ENCODE assay signal across 9 cellular contexts in the genomic region with DNA sequence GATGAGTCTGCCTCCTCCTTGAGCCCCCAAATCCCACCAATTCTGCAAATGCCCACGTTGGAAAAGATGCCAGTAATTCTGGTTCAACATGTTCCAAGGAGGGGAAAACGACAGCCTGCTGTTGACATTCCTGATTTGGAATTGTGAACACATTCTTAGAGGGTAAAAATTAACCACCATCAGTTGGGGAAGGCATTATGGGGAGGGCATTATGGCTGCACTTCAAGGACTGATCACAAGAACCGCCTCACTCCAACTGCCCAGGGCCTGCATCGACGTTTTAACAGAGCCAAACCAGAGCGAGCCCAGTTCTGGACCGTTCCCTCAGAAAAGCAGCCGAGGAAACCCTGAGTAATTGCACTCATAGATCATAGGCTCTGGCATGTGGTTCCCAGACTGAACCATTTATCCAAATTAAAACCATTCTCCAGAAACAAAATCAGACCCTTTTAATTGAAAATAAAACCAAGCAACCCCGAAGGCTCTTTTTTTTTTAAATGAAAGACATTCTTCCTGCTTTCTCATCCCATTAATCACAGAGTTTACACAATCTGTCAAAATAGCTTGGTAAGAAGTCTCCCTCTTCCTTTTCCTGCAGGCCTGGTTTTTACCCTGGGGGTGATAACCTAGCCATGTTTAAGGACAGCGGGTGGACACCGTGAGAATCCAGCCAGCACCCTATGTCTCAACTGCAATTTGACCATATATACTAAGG. TPM values are rescaled to one million over a fixed set of nuclear protein-coding genes. Genes with fewer than 3 reads are reported as not detected.
A peak's percentile ranks its signal among the peaks of the same experiment; 100 is the strongest.
DNase-seq lines count a peak whose midpoint lies in the region; ATAC-seq, FAIRE-seq and TF ChIP-seq lines count a peak whose summit lies in the region.
"Had no signal": no experiment of that assay in that cellular context is flagged by ENCODE, and none has a peak within 500 bp of the region (broad histone marks: within the 10 kb centered on the region; RNA-seq: fewer than 3 reads in every experiment).

No MANE protein-coding gene starts in this region.

- CTCF ChIA-PET in activated CD4-positive, alpha-beta memory T cell treated with anti-CD3 and anti-CD28 coated beads for 36 hours (lab: Charles Lee) = no interaction called here
- CTCF ChIA-PET in activated naive CD4-positive, alpha-beta T cell treated with anti-CD3 and anti-CD28 coated beads, Interleukin-2, amount 10 ng/mL, durations not matched to agents 7 days and 5 days (lab: Charles Lee) = no interaction called here

- H3K27ac Mint-ChIP-seq in astrocyte (ENCODE audit: unreplicated experiment) = peak overlapping the region; percentile 55
- H3K27ac Mint-ChIP-seq in activated CD4-positive, alpha-beta memory T cell treated with anti-CD3 and anti-CD28 coated beads for 36 hours = no peak overlapping the region
- H3K27ac Mint-ChIP-seq in activated naive CD4-positive, alpha-beta T cell treated with anti-CD3 and anti-CD28 coated beads, Interleukin-2, amount 10 ng/mL, durations not matched to agents 7 days and 5 days = no peak overlapping the region

- peaks cover 73% of the 10 kb centered on the region for H3K79me2 ChIP-seq in astrocyte (ENCODE audit: insufficient read depth, low read length)

- H3K4me3 ChIP-seq in astrocyte (ENCODE audit: insufficient read depth, low read depth, low read length) (no peak overlapping the region), left lung (no peak overlapping the region), upper lobe of left lung (no peak overlapping the region)

- TF ChIP-seq EP300 in upper lobe of left lung (IDR thresholded peaks at IDR 0.05) = no peak

- peak overlapping the region; percentile 54 for H3K9ac ChIP-seq in astrocyte (ENCODE audit: low read length)

- WGBS in upper lobe of left lung, 2 donors = 13 to 15% methylated on average over 10 to 11 of the region's 11 CpGs

- peaks cover 2% of the 10 kb centered on the region for H3K9me3 Mint-ChIP-seq in astrocyte (ENCODE audit: unreplicated experiment)
- H3K9me3 Mint-ChIP-seq in activated CD4-positive, alpha-beta memory T cell treated with anti-CD3 and anti-CD28 coated beads for 36 hours = no peaks in the 10 kb centered on the region
- H3K9me3 Mint-ChIP-seq in activated naive CD4-positive, alpha-beta T cell treated with anti-CD3 and anti-CD28 coated beads, Interleukin-2, amount 10 ng/mL, durations not matched to agents 7 days and 5 days = no peaks in the 10 kb centered on the region

- H3K4me1 ChIP-seq in astrocyte (ENCODE audit: insufficient read depth, low read length) (peaks cover 73% of the 10 kb centered on the region), left lung (peaks cover 91 to 97% of the 10 kb centered on the region in 2 donors), upper lobe of left lung (peaks cover 95 to 100% (median 99%) of the 10 kb centered on the region in 4 donors)

- no peaks in the 10 kb centered on the region for H3K27me3 ChIP-seq in astrocyte (ENCODE audit: insufficient read depth, low read length)
- no peaks in the 10 kb centered on the region for H3K27me3 ChIP-seq in left lung
- no peaks in the 10 kb centered on the region for H3K27me3 ChIP-seq in upper lobe of left lung

- peak overlapping the region; percentile 3 for H3K4me3 Mint-ChIP-seq in astrocyte (ENCODE audit: unreplicated experiment)
- H3K4me3 Mint-ChIP-seq in activated CD4-positive, alpha-beta memory T cell treated with anti-CD3 and anti-CD28 coated beads for 36 hours = no peak overlapping the region
- H3K4me3 Mint-ChIP-seq in activated naive CD4-positive, alpha-beta T cell treated with anti-CD3 and anti-CD28 coated beads, Interleukin-2, amount 10 ng/mL, durations not matched to agents 7 days and 5 days = no peak overlapping the region

- peak; percentile 79 for FAIRE-seq in astrocyte (lab: Jason Lieb, UNC)

- no peaks in the 10 kb centered on the region for H4K20me1 ChIP-seq in astrocyte (ENCODE audit: insufficient read depth, low read length)

- H3K9me3 ChIP-seq in astrocyte (ENCODE audit: insufficient read depth, low read depth, low read length) (no peaks in the 10 kb centered on the region), left lung (no peaks in the 10 kb centered on the region), upper lobe of left lung (no peaks in the 10 kb centered on the region)

- DNase-seq in DMS53 (lab: John Stamatoyannopoulos, UW) = peak; percentile 16
- DNase-seq in DMS53 treated with DMSO at 0.1 percent for 48 hours (lab: John Stamatoyannopoulos, UW; ENCODE audit: unreplicated experiment) = no peak
- DNase-seq in astrocyte (ENCODE audit: low read depth) = peak; percentile 94
- peak in 1 of 2 donors; percentile 73 for DNase-seq in left lung
- DNase-seq in upper lobe of left lung = peak in 1 of 2 donors; percentile 39
- DNase-seq in LoVo (ENCODE audit: low spot score) = no peak
- no peak for DNase-seq in activated CD4-positive, alpha-beta memory T cell treated with anti-CD3 and anti-CD28 coated beads for 36 hours
- no peak for DNase-seq in activated naive CD4-positive, alpha-beta T cell treated with anti-CD3 and anti-CD28 coated beads, Interleukin-2, amount 10 ng/mL, durations not matched to agents 7 days and 5 days

- peaks cover 45% of the 10 kb centered on the region for H3K4me1 Mint-ChIP-seq in astrocyte (ENCODE audit: low read depth, unreplicated experiment)
- H3K4me1 Mint-ChIP-seq in activated CD4-positive, alpha-beta memory T cell treated with anti-CD3 and anti-CD28 coated beads for 36 hours (ENCODE audit: low read depth) = no peaks in the 10 kb centered on the region
- H3K4me1 Mint-ChIP-seq in activated naive CD4-positive, alpha-beta T cell treated with anti-CD3 and anti-CD28 coated beads, Interleukin-2, amount 10 ng/mL, durations not matched to agents 7 days and 5 days = peaks cover 5% of the 10 kb centered on the region

- no peak for TF ChIP-seq POLR2A in upper lobe of left lung (IDR thresholded peaks at IDR 0.05)

- H2AFZ ChIP-seq in astrocyte (ENCODE audit: low read depth, low read length) = no peak overlapping the region

- H3K4me2 ChIP-seq in astrocyte (ENCODE audit: low read length) = peak overlapping the region; percentile 50

- TF ChIP-seq CTCF in astrocyte (IDR thresholded peaks at IDR 0.05; ENCODE audit: insufficient read depth, low read depth, low read length) (no peak), left lung (IDR thresholded peaks at IDR 0.05) (no peak), upper lobe of left lung (IDR thresholded peaks at IDR 0.05) (no peak)

- peak; percentile 30 for ATAC-seq in left lung
- peak in 1 of 2 donors; percentile 30 for ATAC-seq in upper lobe of left lung (ENCODE audit: low FRiP score in 2 of 2)

- H3K27me3 Mint-ChIP-seq in astrocyte (ENCODE audit: low read depth, unreplicated experiment) = no peaks in the 10 kb centered on the region
- no peaks in the 10 kb centered on the region for H3K27me3 Mint-ChIP-seq in activated CD4-positive, alpha-beta memory T cell treated with anti-CD3 and anti-CD28 coated beads for 36 hours
- H3K27me3 Mint-ChIP-seq in activated naive CD4-positive, alpha-beta T cell treated with anti-CD3 and anti-CD28 coated beads, Interleukin-2, amount 10 ng/mL, durations not matched to agents 7 days and 5 days = peaks cover 32% of the 10 kb centered on the region

- intact Hi-C loops in left lung (cut with DNase I) = no loop called here
- intact Hi-C loops in activated CD4-positive, alpha-beta memory T cell treated with anti-CD3 and anti-CD28 coated beads for 36 hours (cut with micrococcal nuclease) = no loop called here

- peaks cover 3% of the 10 kb centered on the region for H3K36me3 Mint-ChIP-seq in astrocyte (ENCODE audit: low read depth, unreplicated experiment)
- no peaks in the 10 kb centered on the region for H3K36me3 Mint-ChIP-seq in activated CD4-positive, alpha-beta memory T cell treated with anti-CD3 and anti-CD28 coated beads for 36 hours
- no peaks in the 10 kb centered on the region for H3K36me3 Mint-ChIP-seq in activated naive CD4-positive, alpha-beta T cell treated with anti-CD3 and anti-CD28 coated beads, Interleukin-2, amount 10 ng/mL, durations not matched to agents 7 days and 5 days

- H3K27ac ChIP-seq in astrocyte (ENCODE audit: low read depth, low read length) = peak overlapping the region; percentile 79
- peak overlapping the region; percentile 78 to 87 for H3K27ac ChIP-seq in left lung
- peak overlapping the region; percentile 82 to 90 (median 86) for H3K27ac ChIP-seq in upper lobe of left lung
- H3K27ac ChIP-seq: 22Rv1 had no signal

- POLR2A ChIA-PET in activated CD4-positive, alpha-beta memory T cell treated with anti-CD3 and anti-CD28 coated beads for 36 hours (lab: Charles Lee) = no interaction called here

- H3K36me3 ChIP-seq in astrocyte (ENCODE audit: insufficient read depth, low read length) (no peaks in the 10 kb centered on the region), left lung (no peaks in the 10 kb centered on the region), upper lobe of left lung (no peaks in the 10 kb centered on the region)

RNA-seq across cellular contexts. Expression of gene TNS3, which starts 8.0 kb away (rescaled TPM):
- total RNA-seq in astrocyte (92.9 and 105 TPM in 2 replicates), left lung (100 to 1,000 TPM; 126 to 151 TPM), upper lobe of left lung (100 to 1,000 TPM in 5 of 6 donors, 10 to 100 TPM in 1; 90.6 to 266 (median 143) TPM)
- total RNA-seq in activated CD4-positive, alpha-beta memory T cell treated with anti-CD3 and anti-CD28 coated beads for 36 hours = under 1 TPM; 0.15 to 0.31 TPM

Comparison
In these comparisons a context has a peak if more than half of its experiments do, and no peak if none do; other contexts are left out.
1. DNase-seq: peak in DMS53 (single experiment) and astrocyte (single experiment); none in DMS53 treated with DMSO at 0.1 percent for 48 hours (single experiment), LoVo (single experiment), activated CD4-positive, alpha-beta memory T cell treated with anti-CD3 and anti-CD28 coated beads for 36 hours (single experiment) and activated naive CD4-positive, alpha-beta T cell treated with anti-CD3 and anti-CD28 coated beads, Interleukin-2, amount 10 ng/mL, durations not matched to agents 7 days and 5 days (single experiment).
2. RNA of gene TNS3, which starts 8.0 kb away (total RNA-seq): 90.6 to 266 TPM in upper lobe of left lung, 126 to 151 TPM in left lung and 92.9 to 105 TPM in astrocyte; 0.15 to 0.31 TPM in activated CD4-positive, alpha-beta memory T cell treated with anti-CD3 and anti-CD28 coated beads for 36 hours; every median in the first group is over 10 times any median in the second.
3. Peak in every context shown above with its lines, with median percentiles within 50 percentile points of each other: H3K27ac ChIP-seq.